16 cellular contexts compared by ENCODE assay signal in genomic region chr13:63446329-63446728, GRCh38.
A peak's percentile ranks its signal among the peaks of the same experiment; 100 is the strongest.
DNase-seq lines count a peak whose midpoint lies in the region; TF ChIP-seq lines count a peak whose summit lies in the region.
"Had no signal": no experiment of that assay in that cellular context is flagged by ENCODE, and none has a peak within 500 bp of the region (broad histone marks: within the 10 kb centered on the region; RNA-seq: fewer than 3 reads in every experiment).

No MANE protein-coding gene starts in this region.

- H3K4me3 ChIP-seq in WERI-Rb-1 (ENCODE audit: low read depth, low read length) (no peak overlapping the region), endocrine pancreas (ENCODE audit: control insufficient read depth, insufficient read depth, low read length) (peak overlapping the region; percentile 53)
- H3K4me3 ChIP-seq: A549, GM12878, HAP-1 had no signal

- peaks cover 6% of the 10 kb centered on the region for H3K4me1 ChIP-seq in endocrine pancreas (ENCODE audit: control insufficient read depth, insufficient read depth, low read length)
- H3K4me1 ChIP-seq: A549, BE2C, HAP-1 had no signal

- no peak overlapping the region for H3K9ac ChIP-seq in endocrine pancreas (ENCODE audit: control insufficient read depth, insufficient read depth, low read length)

- H3K9me3 ChIP-seq in WERI-Rb-1 (ENCODE audit: severe bottlenecking) (no peaks in the 10 kb centered on the region), endocrine pancreas (ENCODE audit: control insufficient read depth, low read length) (no peaks in the 10 kb centered on the region)
- H3K9me3 ChIP-seq: A549, BE2C, HAP-1 had no signal

- TF ChIP-seq CTCF in WERI-Rb-1 (IDR thresholded peaks at IDR 0.05; ENCODE audit: low read depth, low read length) = no peak

- H3K36me3 ChIP-seq in WERI-Rb-1 (no peaks in the 10 kb centered on the region), endocrine pancreas (ENCODE audit: control insufficient read depth, insufficient read depth, low read length) (no peaks in the 10 kb centered on the region)
- H3K36me3 ChIP-seq: BE2C, HAP-1 had no signal

- H3K27me3 ChIP-seq in WERI-Rb-1 (ENCODE audit: insufficient read depth, low read depth, severe bottlenecking) (no peaks in the 10 kb centered on the region), endocrine pancreas (ENCODE audit: control insufficient read depth, insufficient read depth, low read length) (no peaks in the 10 kb centered on the region)
- H3K27me3 ChIP-seq: BE2C had no signal

- peak; percentile 20 to 62 for DNase-seq in NCI-H524 (lab: John Stamatoyannopoulos, UW)
- DNase-seq in WERI-Rb-1 = peak; percentile 17
- no peak for DNase-seq in activated naive CD4-positive, alpha-beta T cell treated with anti-CD3 and anti-CD28 coated beads, Interleukin-2, amount 50 U/mL, for 16 hours
- DNase-seq in RPMI8226 = no peak
- DNase-seq in DMS114 treated with DMSO at 0.1 percent for 48 hours (lab: John Stamatoyannopoulos, UW; ENCODE audit: unreplicated experiment) = no peak
- no peak for DNase-seq in putamen (ENCODE audit: low spot score)
- DNase-seq: BE2C; CD4-positive, alpha-beta memory T cell; COR-L47; GOT3 had no signal

- H3K27ac ChIP-seq in WERI-Rb-1 = no peak overlapping the region
- H3K27ac ChIP-seq: A549, C4-2B, HL-60 had no signal

Comparison
In these comparisons a context has a peak if more than half of its experiments do, and no peak if none do; other contexts are left out.
1. DNase-seq: peak in NCI-H524 (2 of 2) and WERI-Rb-1 (single experiment); none in activated naive CD4-positive, alpha-beta T cell treated with anti-CD3 and anti-CD28 coated beads, Interleukin-2, amount 50 U/mL, for 16 hours (single experiment), RPMI8226 (single experiment), DMS114 treated with DMSO at 0.1 percent for 48 hours (single experiment) and putamen (single experiment).